34 cellular contexts compared by ENCODE assay signal in genomic region chr11:76732643-76733042, GRCh38.
"Had no signal": no experiment of that assay in that cellular context is flagged by ENCODE, and none has a peak within 500 bp of the region (broad histone marks: within the 10 kb centered on the region; RNA-seq: fewer than 3 reads in every experiment).

No MANE protein-coding gene starts in this region.

- H3K27ac ChIP-seq: ascending aorta, breast epithelium, cardiac muscle cell, colonic mucosa, dorsolateral prefrontal cortex, esophagus muscularis mucosa, foreskin keratinocyte, gastroesophageal sphincter, VCaP had no signal

- H3K27me3 ChIP-seq: ascending aorta, breast epithelium, colonic mucosa, dorsolateral prefrontal cortex, gastroesophageal sphincter had no signal

- H3K27ac Mint-ChIP-seq: activated CD8-positive, alpha-beta memory T cell treated with anti-CD3 and anti-CD28 coated beads, Interleukin-2, amount 10 ng/mL, durations not matched to agents 7 days and 5 days; activated CD8-positive, alpha-beta T cell treated with anti-CD3 and anti-CD28 coated beads, Interleukin-2, amount 10 ng/mL, durations not matched to agents 7 days and 5 days; activated naive CD4-positive, alpha-beta T cell treated with anti-CD3 and anti-CD28 coated beads for 36 hours; activated naive CD4-positive, alpha-beta T cell treated with anti-CD3 and anti-CD28 coated beads, Interleukin-2, amount 50 U/mL, for 24 hours; activated naive CD8-positive, alpha-beta T cell treated with anti-CD3 and anti-CD28 coated beads for 36 hours; activated naive CD8-positive, alpha-beta T cell treated with anti-CD3 and anti-CD28 coated beads, Interleukin-2, amount 50 U/mL, for 24 hours; activated T-helper 1 cell treated with anti-CD3 and anti-CD28 coated beads, Interleukin-12 subunit alpha, Interleukin-12 subunit beta, Interleukin-2, Interleukin-4 antibody, amounts not matched to agents 30 ng/mL and 10 ng/mL and 1 ng/mL, durations not matched to agents 14 hours and 24 hours and 36 hours; activated T-helper 2 cell treated with anti-CD3 and anti-CD28 coated beads, Interferon-gamma antibody, Interleukin-2, Interleukin-4, amounts not matched to agents 10 μg/mL and 5 μg/mL and 100 μg/mL, durations not matched to agents 14 hours and 24 hours and 36 hours; endodermal cell; WTC11 had no signal

- H3K9me3 ChIP-seq: ascending aorta, breast epithelium, colonic mucosa, esophagus muscularis mucosa, gastroesophageal sphincter had no signal

- H3K36me3 ChIP-seq: ascending aorta, breast epithelium, cardiac muscle cell, colonic mucosa, esophagus muscularis mucosa, gastroesophageal sphincter had no signal

- ATAC-seq: activated CD8-positive, alpha-beta memory T cell treated with anti-CD3 and anti-CD28 coated beads, Interleukin-2, amount 10 ng/mL, durations not matched to agents 7 days and 5 days; activated CD8-positive, alpha-beta T cell treated with anti-CD3 and anti-CD28 coated beads, Interleukin-2, amount 10 ng/mL, durations not matched to agents 7 days and 5 days; activated naive CD8-positive, alpha-beta T cell treated with anti-CD3 and anti-CD28 coated beads, Interleukin-2, amount 50 U/mL, for 24 hours; foreskin keratinocyte; gastroesophageal sphincter; WTC11 had no signal

- H3K4me1 Mint-ChIP-seq: activated naive CD4-positive, alpha-beta T cell treated with anti-CD3 and anti-CD28 coated beads, Interleukin-2, amount 50 U/mL, for 24 hours; activated naive CD8-positive, alpha-beta T cell treated with anti-CD3 and anti-CD28 coated beads for 36 hours; activated naive CD8-positive, alpha-beta T cell treated with anti-CD3 and anti-CD28 coated beads, Interleukin-2, amount 50 U/mL, for 24 hours had no signal

- H3K9me3 Mint-ChIP-seq: activated naive CD4-positive, alpha-beta T cell treated with anti-CD3 and anti-CD28 coated beads for 36 hours; activated naive CD4-positive, alpha-beta T cell treated with anti-CD3 and anti-CD28 coated beads, Interleukin-2, amount 50 U/mL, for 24 hours; activated naive CD8-positive, alpha-beta T cell treated with anti-CD3 and anti-CD28 coated beads for 36 hours; activated naive CD8-positive, alpha-beta T cell treated with anti-CD3 and anti-CD28 coated beads, Interleukin-2, amount 50 U/mL, for 24 hours; activated T-helper 1 cell treated with anti-CD3 and anti-CD28 coated beads, Interleukin-12 subunit alpha, Interleukin-12 subunit beta, Interleukin-2, Interleukin-4 antibody, amounts not matched to agents 30 ng/mL and 10 ng/mL and 1 ng/mL, durations not matched to agents 14 hours and 24 hours and 36 hours; activated T-helper 2 cell treated with anti-CD3 and anti-CD28 coated beads, Interferon-gamma antibody, Interleukin-2, Interleukin-4, amounts not matched to agents 10 μg/mL and 5 μg/mL and 100 μg/mL, durations not matched to agents 14 hours and 24 hours and 36 hours; brain; endodermal cell; WTC11 had no signal

- H3K4me3 ChIP-seq: ascending aorta, breast epithelium, cardiac muscle cell, colonic mucosa, dorsolateral prefrontal cortex, esophagus muscularis mucosa, gastroesophageal sphincter had no signal

- H3K27me3 Mint-ChIP-seq: activated naive CD4-positive, alpha-beta T cell treated with anti-CD3 and anti-CD28 coated beads, Interleukin-2, amount 50 U/mL, for 24 hours; activated naive CD8-positive, alpha-beta T cell treated with anti-CD3 and anti-CD28 coated beads for 36 hours; activated naive CD8-positive, alpha-beta T cell treated with anti-CD3 and anti-CD28 coated beads, Interleukin-2, amount 50 U/mL, for 24 hours; brain had no signal

- H3K4me3 Mint-ChIP-seq: activated CD8-positive, alpha-beta memory T cell treated with anti-CD3 and anti-CD28 coated beads, Interleukin-2, amount 10 ng/mL, durations not matched to agents 7 days and 5 days; activated CD8-positive, alpha-beta T cell treated with anti-CD3 and anti-CD28 coated beads, Interleukin-2, amount 10 ng/mL, durations not matched to agents 7 days and 5 days; activated naive CD4-positive, alpha-beta T cell treated with anti-CD3 and anti-CD28 coated beads for 36 hours; activated naive CD4-positive, alpha-beta T cell treated with anti-CD3 and anti-CD28 coated beads, Interleukin-2, amount 50 U/mL, for 24 hours; activated naive CD8-positive, alpha-beta T cell treated with anti-CD3 and anti-CD28 coated beads for 36 hours; activated naive CD8-positive, alpha-beta T cell treated with anti-CD3 and anti-CD28 coated beads, Interleukin-2, amount 50 U/mL, for 24 hours; activated T-helper 1 cell treated with anti-CD3 and anti-CD28 coated beads, Interleukin-12 subunit alpha, Interleukin-12 subunit beta, Interleukin-2, Interleukin-4 antibody, amounts not matched to agents 30 ng/mL and 10 ng/mL and 1 ng/mL, durations not matched to agents 14 hours and 24 hours and 36 hours; brain; endodermal cell; WTC11 had no signal

- H3K36me3 Mint-ChIP-seq: activated CD8-positive, alpha-beta memory T cell treated with anti-CD3 and anti-CD28 coated beads, Interleukin-2, amount 10 ng/mL, durations not matched to agents 7 days and 5 days; activated naive CD4-positive, alpha-beta T cell treated with anti-CD3 and anti-CD28 coated beads, Interleukin-2, amount 50 U/mL, for 24 hours; activated naive CD8-positive, alpha-beta T cell treated with anti-CD3 and anti-CD28 coated beads for 36 hours; brain; WTC11 had no signal

- FAIRE-seq: TTC549 had no signal

- DNase-seq: activated CD4-positive, alpha-beta T cell treated with anti-CD3 and anti-CD28 coated beads for 48 hours; activated CD4-positive, alpha-beta T cell treated with anti-CD3 and anti-CD28 coated beads, Interleukin-2, amount 50 U/mL, for 1 hour; activated CD4-positive, alpha-beta T cell treated with anti-CD3 and anti-CD28 coated beads, Interleukin-2, amount 50 U/mL, for 48 hours; activated CD8-positive, alpha-beta memory T cell treated with anti-CD3 and anti-CD28 coated beads, Interleukin-2, amount 10 ng/mL, durations not matched to agents 7 days and 5 days; activated CD8-positive, alpha-beta memory T cell treated with anti-CD3 and anti-CD28 coated beads, Interleukin-2, amount 50 U/mL, for 4 hours; activated CD8-positive, alpha-beta T cell treated with anti-CD3 and anti-CD28 coated beads, Interleukin-2, amount 10 ng/mL, durations not matched to agents 7 days and 5 days; activated effector memory CD4-positive, alpha-beta T cell treated with anti-CD3 and anti-CD28 coated beads, Interleukin-2, amount 50 U/mL, for 16 hours; activated naive CD4-positive, alpha-beta T cell treated with anti-CD3 and anti-CD28 coated beads for 36 hours; activated naive CD8-positive, alpha-beta T cell treated with anti-CD3 and anti-CD28 coated beads for 36 hours; activated naive CD8-positive, alpha-beta T cell treated with anti-CD3 and anti-CD28 coated beads, Interleukin-2, amount 50 U/mL, for 24 hours; activated T-cell treated with anti-CD3 and anti-CD28 coated beads, Interleukin-2, amount 50 U/mL, for 1 hour; activated T-cell treated with anti-CD3 and anti-CD28 coated beads, Interleukin-2, amount 50 U/mL, for 48 hours; central memory CD4-positive, alpha-beta T cell; cerebellar nuclear complex; colonic mucosa; dorsolateral prefrontal cortex; effector memory CD4-positive, alpha-beta T cell; endodermal cell; erythroblast; foreskin keratinocyte; head of caudate nucleus; T-helper 2 cell had no signal

- H3K4me1 ChIP-seq: ascending aorta, breast epithelium, colonic mucosa, foreskin keratinocyte had no signal
